ENCODE assay signal across 14 cellular contexts in genomic region chr1:74858136-74858535, GRCh38.
A peak's percentile ranks its signal among the peaks of the same experiment; 100 is the strongest.
DNase-seq lines count a peak whose midpoint lies in the region; ATAC-seq and TF ChIP-seq lines count a peak whose summit lies in the region.
"Had no signal": no experiment of that assay in that cellular context is flagged by ENCODE, and none has a peak within 500 bp of the region (broad histone marks: within the 10 kb centered on the region; RNA-seq: fewer than 3 reads in every experiment).

No MANE protein-coding gene starts in this region.

- H3K27ac ChIP-seq in SU-DHL-6 (ENCODE audit: low read depth, low read length) = no peak overlapping the region
- H3K27ac ChIP-seq: C4-2B, parathyroid adenoma had no signal

- TF ChIP-seq CTCF in SU-DHL-6 (IDR thresholded peaks at IDR 0.05; ENCODE audit: insufficient read depth, low read length, poor library complexity, severe bottlenecking) = no peak

- H3K9ac ChIP-seq in SU-DHL-6 (ENCODE audit: low read length) = no peak overlapping the region
- H3K9ac ChIP-seq: parathyroid adenoma had no signal

- H3F3A ChIP-seq in SU-DHL-6 (ENCODE audit: insufficient read depth) = no peaks in the 10 kb centered on the region

- H3K27me3 ChIP-seq in SU-DHL-6 (ENCODE audit: low read length) = no peaks in the 10 kb centered on the region

- peak; percentile 73 for ATAC-seq in GM18520 (IDR thresholded peaks at IDR 0.05; ENCODE audit: unreplicated experiment)
- peak; percentile 67 for ATAC-seq in GM21528 (IDR thresholded peaks at IDR 0.05; ENCODE audit: low FRiP score, unreplicated experiment)
- peak; percentile 70 for ATAC-seq in HG03060 (IDR thresholded peaks at IDR 0.05; ENCODE audit: low read depth, unreplicated experiment)
- no peak for ATAC-seq in GM21825 (IDR thresholded peaks at IDR 0.05; ENCODE audit: unreplicated experiment)

- H3K9me3 ChIP-seq in SU-DHL-6 (ENCODE audit: insufficient read depth, low read length) = no peaks in the 10 kb centered on the region

- H2AFZ ChIP-seq in SU-DHL-6 (ENCODE audit: low read depth, low read length, severe bottlenecking) = peak overlapping the region; percentile 78
- H2AFZ ChIP-seq: parathyroid adenoma had no signal

- H3K79me2 ChIP-seq in SU-DHL-6 (ENCODE audit: insufficient read depth, low read length) = no peaks in the 10 kb centered on the region
- H3K79me2 ChIP-seq: parathyroid adenoma had no signal

- H4K20me1 ChIP-seq in SU-DHL-6 (ENCODE audit: low read depth, low read length) = no peaks in the 10 kb centered on the region

- DNase-seq in HK-2 (ENCODE audit: unreplicated experiment) (no peak), NCI-H187 treated with DMSO at 0.1 percent for 48 hours (lab: John Stamatoyannopoulos, UW) (no peak), islet precursor cell (no peak)
- DNase-seq: activated CD4-positive, alpha-beta T cell treated with anti-CD3 and anti-CD28 coated beads for 48 hours; activated effector memory CD4-positive, alpha-beta T cell treated with Interleukin-2 at 50 U/mL for 16 hours; IMR-90; NCI-H1930 had no signal

- peak overlapping the region; percentile 56 for H3K4me2 ChIP-seq in SU-DHL-6 (ENCODE audit: low read depth, low read length, poor library complexity, severe bottlenecking)

- no peaks in the 10 kb centered on the region for H3K36me3 ChIP-seq in SU-DHL-6 (ENCODE audit: low read length)

- H3K9me2 ChIP-seq in SU-DHL-6 (replicated peaks; ENCODE audit: insufficient read depth, low read length) = no peaks in the 10 kb centered on the region

- H3K4me3 ChIP-seq in SU-DHL-6 (ENCODE audit: insufficient read depth, low read length, poor library complexity, severe bottlenecking) = no peak overlapping the region
